ENCODE assay signal across 16 cellular contexts in the genomic region with DNA sequence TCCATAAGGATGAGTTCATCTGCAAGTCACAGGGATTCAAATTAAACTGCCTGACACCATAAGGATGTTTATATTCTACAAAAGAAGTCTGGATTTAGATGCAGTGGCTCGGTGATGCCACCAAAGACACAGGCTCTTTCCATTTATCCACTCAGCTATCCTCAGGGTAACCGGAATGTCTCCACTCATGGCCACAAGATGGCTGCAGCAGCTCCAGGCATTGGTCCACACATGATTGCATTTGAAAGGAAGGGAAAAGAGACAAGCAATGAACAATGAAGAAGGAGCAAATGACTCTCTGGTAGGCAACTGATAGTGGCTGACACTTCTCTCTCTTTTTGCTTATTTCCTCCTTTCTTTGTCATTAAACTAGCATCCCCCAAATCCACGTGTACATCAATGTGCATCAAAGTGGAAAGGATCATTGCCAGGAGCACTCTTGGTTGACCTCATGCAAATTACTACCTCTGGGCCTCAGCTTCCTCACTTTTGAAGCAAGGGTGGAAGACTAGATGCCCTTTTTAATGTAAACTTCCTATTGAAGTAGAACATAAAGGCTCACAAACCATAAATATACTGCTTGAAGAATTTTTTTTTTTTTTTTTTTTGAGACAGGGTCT. TPM values are rescaled to one million over a fixed set of nuclear protein-coding genes. Genes with fewer than 3 reads are reported as not detected.
DNase-seq lines count a peak whose midpoint lies in the region; ATAC-seq, FAIRE-seq and TF ChIP-seq lines count a peak whose summit lies in the region.
"Had no signal": no experiment of that assay in that cellular context is flagged by ENCODE, and none has a peak within 500 bp of the region (broad histone marks: within the 10 kb centered on the region; RNA-seq: fewer than 3 reads in every experiment).

No MANE protein-coding gene starts in this region.

- no peaks in the 10 kb centered on the region for H3K36me3 ChIP-seq in mesenchymal stem cell (ENCODE audit: control insufficient read depth in 1 of 2, insufficient read depth in 2 of 2, low read depth in 1 of 2, low read length in 2 of 2)
- H3K36me3 ChIP-seq: spleen had no signal

- ATAC-seq in WTC11: peak; percentile 50; the same call in 1 of the 2 replicates
- no peak for ATAC-seq in foreskin keratinocyte
- no peak for ATAC-seq in HG02642 (IDR thresholded peaks at IDR 0.05; ENCODE audit: poor library complexity, unreplicated experiment)

- peak; percentile 14 for FAIRE-seq in GM19239 (lab: Jason Lieb, UNC)
- FAIRE-seq: GM12892 had no signal

- H2BK5ac ChIP-seq in mesenchymal stem cell (ENCODE audit: low read depth, low read length, poor library complexity, severe bottlenecking): no peak overlapping the region

- H3K27ac ChIP-seq in foreskin keratinocyte (no peak overlapping the region), mesenchymal stem cell (ENCODE audit: low read length, poor library complexity, severe bottlenecking) (no peak overlapping the region)
- H3K27ac ChIP-seq: spleen had no signal

- peaks cover 5% of the 10 kb centered on the region; the same call in 1 of the 2 replicates for H3K4me1 Mint-ChIP-seq in WTC11

- no peak overlapping the region for H3K4me2 ChIP-seq in mesenchymal stem cell (ENCODE audit: low read length, poor library complexity, severe bottlenecking)

- H3K14ac ChIP-seq in mesenchymal stem cell (ENCODE audit: low read length in 2 of 2): no peak overlapping the region

- DNase-seq in AG09309 (ENCODE audit: low read depth) (no peak), GM19239 (ENCODE audit: insufficient read length, low spot score) (no peak), WTC11 (ENCODE audit: low spot score) (no peak), foreskin keratinocyte (no peak), NCI-H524 treated with DMSO at 0.1 percent for 48 hours (lab: John Stamatoyannopoulos, UW) (no peak), mesenchymal stem cell (no peak), SKM-1 treated with dmso at 0.1 percent for 144 hours (lab: John Stamatoyannopoulos, UW; ENCODE audit: unreplicated experiment) (no peak)
- DNase-seq: AML-193, DMS79 treated with DMSO at 0.1 percent for 48 hours, foreskin melanocyte, islet precursor cell, NCI-H1092 treated with DMSO at 0.1 percent for 48 hours, posterior cingulate gyrus, spleen had no signal

- H2BK120ac ChIP-seq in mesenchymal stem cell (ENCODE audit: low read depth, low read length): no peak overlapping the region

- H3K4ac ChIP-seq in mesenchymal stem cell (ENCODE audit: low read depth in 1 of 2, low read length in 2 of 2): no peak overlapping the region

- H3K4me1 ChIP-seq in foreskin keratinocyte (no peaks in the 10 kb centered on the region), mesenchymal stem cell (ENCODE audit: control insufficient read depth, insufficient read depth, low read depth, low read length) (no peaks in the 10 kb centered on the region)

- no peak overlapping the region for H2AK5ac ChIP-seq in mesenchymal stem cell (ENCODE audit: low read length, severe bottlenecking)

- H4K8ac ChIP-seq in mesenchymal stem cell (ENCODE audit: low read length): no peak overlapping the region

- H4K91ac ChIP-seq in mesenchymal stem cell (ENCODE audit: low read length): no peak overlapping the region

- H3K27ac Mint-ChIP-seq in WTC11: 0 out of 2 replicates have a peak overlapping the region, but pooled peaks have one; percentile 17

- peak; percentile 47 for TF ChIP-seq CTCF in AG09309 (IDR thresholded peaks at IDR 0.05; ENCODE audit: control insufficient read depth, insufficient read depth, low read depth, low read length, missing control alignments)
- no peak for TF ChIP-seq CTCF in WTC11 (IDR thresholded peaks at IDR 0.05)
- peak; percentile 42 for TF ChIP-seq CTCF in foreskin keratinocyte (conservative IDR thresholded peaks at IDR 0.05)

- POLR2A ChIA-PET in WTC11 (lab: Charles Lee): interaction anchor here (0.6 kb wide), 1 partner anchor 634 kb away, joined by 4 read pairs; no protein-coding TSS in a partner anchor

- H3K9me3 Mint-ChIP-seq in WTC11: no peaks in the 10 kb centered on the region

- H2BK15ac ChIP-seq in mesenchymal stem cell (ENCODE audit: low read depth, poor library complexity, severe bottlenecking): no peak overlapping the region

- no peak overlapping the region for H3K4me3 Mint-ChIP-seq in WTC11

- H3K4me3 ChIP-seq in AG09309 (ENCODE audit: control insufficient read depth, low read depth, low read length): no peak overlapping the region
- no peak overlapping the region for H3K4me3 ChIP-seq in mesenchymal stem cell (ENCODE audit: insufficient read depth in 1 of 2, low read depth in 1 of 2, low read length in 2 of 2)
- H3K4me3 ChIP-seq: spleen had no signal

- H3K27me3 ChIP-seq in foreskin keratinocyte (no peaks in the 10 kb centered on the region), mesenchymal stem cell (ENCODE audit: control insufficient read depth in 1 of 2, insufficient read depth in 1 of 2, low read length in 2 of 2) (no peaks in the 10 kb centered on the region)

- H3K18ac ChIP-seq in mesenchymal stem cell (ENCODE audit: low read depth in 1 of 2, low read length in 2 of 2): no peak overlapping the region

- no peak overlapping the region for H2BK12ac ChIP-seq in mesenchymal stem cell (ENCODE audit: low read length in 2 of 2)

- H3K27me3 Mint-ChIP-seq in WTC11 (ENCODE audit: low read depth): no peaks in the 10 kb centered on the region

- H3K36me3 Mint-ChIP-seq in WTC11: no peaks in the 10 kb centered on the region

- H3K9me3 ChIP-seq in mesenchymal stem cell (ENCODE audit: control insufficient read depth, low read length): no peaks in the 10 kb centered on the region
- H3K9me3 ChIP-seq: spleen had no signal

- 76% methylated on average over 3 of the region's 3 CpGs for WGBS in mesenchymal stem cell

- CTCF ChIA-PET in WTC11 (lab: Charles Lee): interaction anchor here (1.0 to 1.3 kb wide), 3 partner anchors 50 to 159 kb away, joined by 3 to 4 read pairs (median 3); no protein-coding TSS in a partner anchor

- no peak overlapping the region for H3K9ac ChIP-seq in mesenchymal stem cell (ENCODE audit: low read length)

- H3K79me1 ChIP-seq in mesenchymal stem cell (replicated peaks; ENCODE audit: low read length, poor library complexity, severe bottlenecking): no peaks in the 10 kb centered on the region

- no peak overlapping the region for H2AFZ ChIP-seq in mesenchymal stem cell (ENCODE audit: low read depth, low read length)

- H3K23ac ChIP-seq in mesenchymal stem cell (ENCODE audit: low read length in 2 of 2): no peak overlapping the region

TF ChIP-seq in WTC11, 78 proteins besides CTCF, POLR2A, EP300 and RAD21 (continues in another document):
- TF ChIP-seq NFE2L1 (CRISPR knock-in tag; IDR thresholded peaks at IDR 0.05): no peak
- TF ChIP-seq ZNF671 (CRISPR knock-in tag; IDR thresholded peaks at IDR 0.05): no peak
- TF ChIP-seq NFATC4 (CRISPR knock-in tag; IDR thresholded peaks at IDR 0.05): no peak
- TF ChIP-seq ZNF317 (CRISPR knock-in tag; IDR thresholded peaks at IDR 0.05; ENCODE audit: borderline replicate concordance, low read depth): no peak
- TF ChIP-seq ZSCAN18 (CRISPR knock-in tag; IDR thresholded peaks at IDR 0.05): no peak
- TF ChIP-seq ESRRA (CRISPR knock-in tag; IDR thresholded peaks at IDR 0.05; ENCODE audit: borderline replicate concordance): no peak
- no peak for TF ChIP-seq SOX15 (CRISPR knock-in tag; IDR thresholded peaks at IDR 0.05)
- TF ChIP-seq TCF7 (CRISPR knock-in tag; IDR thresholded peaks at IDR 0.05; ENCODE audit: low read depth): no peak
- TF ChIP-seq, protein P1, sequence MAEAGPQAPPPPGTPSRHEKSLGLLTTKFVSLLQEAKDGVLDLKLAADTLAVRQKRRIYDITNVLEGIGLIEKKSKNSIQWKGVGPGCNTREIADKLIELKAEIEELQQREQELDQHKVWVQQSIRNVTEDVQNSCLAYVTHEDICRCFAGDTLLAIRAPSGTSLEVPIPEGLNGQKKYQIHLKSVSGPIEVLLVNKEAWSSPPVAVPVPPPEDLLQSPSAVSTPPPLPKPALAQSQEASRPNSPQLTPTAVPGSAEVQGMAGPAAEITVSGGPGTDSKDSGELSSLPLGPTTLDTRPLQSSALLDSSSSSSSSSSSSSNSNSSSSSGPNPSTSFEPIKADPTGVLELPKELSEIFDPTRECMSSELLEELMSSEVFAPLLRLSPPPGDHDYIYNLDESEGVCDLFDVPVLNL (CRISPR knock-in tag; IDR thresholded peaks at IDR 0.05; ENCODE audit: borderline replicate concordance, low read depth): no peak
- TF ChIP-seq RELA (CRISPR knock-in tag; IDR thresholded peaks at IDR 0.05; ENCODE audit: borderline replicate concordance): no peak
- TF ChIP-seq, protein P2, sequence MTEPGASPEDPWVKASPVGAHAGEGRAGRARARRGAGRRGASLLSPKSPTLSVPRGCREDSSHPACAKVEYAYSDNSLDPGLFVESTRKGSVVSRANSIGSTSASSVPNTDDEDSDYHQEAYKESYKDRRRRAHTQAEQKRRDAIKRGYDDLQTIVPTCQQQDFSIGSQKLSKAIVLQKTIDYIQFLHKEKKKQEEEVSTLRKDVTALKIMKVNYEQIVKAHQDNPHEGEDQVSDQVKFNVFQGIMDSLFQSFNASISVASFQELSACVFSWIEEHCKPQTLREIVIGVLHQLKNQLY (CRISPR knock-in tag; IDR thresholded peaks at IDR 0.05): no peak

RNA-seq across cellular contexts. Expression of gene SNX30, which starts 7.2 kb away (rescaled TPM):
- total RNA-seq in WTC11 (2021): 11.8 to 13.4 TPM (median 12.1 TPM) in 3 replicates
- total RNA-seq in foreskin keratinocyte: 9.0 and 9.6 TPM in 2 replicates
- 1.2 and 1.7 TPM in 2 replicates for polyA plus RNA-seq in foreskin keratinocyte
- polyA plus RNA-seq in mesenchymal stem cell (2013, experiment 1 of 2): 14.3 TPM
- 15.1 TPM for polyA plus RNA-seq in mesenchymal stem cell (2013, experiment 2 of 2)

RNA-seq across cellular contexts. Expression of gene INIP, which starts 25.4 kb away (rescaled TPM):
- 16.0 to 19.1 TPM (median 16.7 TPM) in 3 replicates for total RNA-seq in WTC11 (2021)
- 14.0 and 14.9 TPM in 2 replicates for total RNA-seq in foreskin keratinocyte
- 7.8 and 9.6 TPM in 2 replicates for polyA plus RNA-seq in foreskin keratinocyte
- polyA plus RNA-seq in mesenchymal stem cell (2013, experiment 1 of 2): 10.1 TPM
- polyA plus RNA-seq in mesenchymal stem cell (2013, experiment 2 of 2): 11.7 TPM
